Comparison of ENCODE assay signal across 13 cellular contexts in genomic region chr15:56950979-56951378, GRCh38. TPM values are rescaled to one million over a fixed set of nuclear protein-coding genes. Genes with fewer than 3 reads are reported as not detected.
DNase-seq lines count a peak whose midpoint lies in the region; ATAC-seq and TF ChIP-seq lines count a peak whose summit lies in the region.
"Had no signal": no experiment of that assay in that cellular context is flagged by ENCODE, and none has a peak within 500 bp of the region (broad histone marks: within the 10 kb centered on the region; RNA-seq: fewer than 3 reads in every experiment).

No MANE protein-coding gene starts in this region.

- H3K4me3 ChIP-seq in right atrium auricular region, result no peak overlapping the region
- H3K4me3 ChIP-seq: A549, GM23248 had no signal

- H3K4me1 ChIP-seq in right atrium auricular region, result peaks cover 0 to 11% of the 10 kb centered on the region in 2 donors

- H3K27ac ChIP-seq in right atrium auricular region, result no peak overlapping the region
- H3K27ac ChIP-seq: A549, GM23248 had no signal

- no peaks in the 10 kb centered on the region for H3K36me3 ChIP-seq in right atrium auricular region

- DNase-seq in CD1c-positive myeloid dendritic cell (ENCODE audit: extremely low spot score), result peak; percentile 8
- DNase-seq in DMS 273 (lab: John Stamatoyannopoulos, UW; ENCODE audit: unreplicated experiment), result no peak
- DNase-seq in HuH-7 (ENCODE audit: low spot score), result no peak
- no peak for DNase-seq in stimulated activated CD4-positive, alpha-beta T cell treated with anti-CD3 and anti-CD28 coated beads, Interleukin-2, amount 100 ng/mL, for 48 hours
- no peak for DNase-seq in right atrium auricular region (ENCODE audit: low spot score)
- DNase-seq: DND-41, GM23248, NCI-H187 treated with DMSO at 0.1 percent for 48 hours had no signal

- no peaks in the 10 kb centered on the region for H3K27me3 ChIP-seq in right atrium auricular region

- TF ChIP-seq CTCF in right atrium auricular region (IDR thresholded peaks at IDR 0.05), result no peak

- H3K9me3 ChIP-seq in right atrium auricular region, result peaks cover under 1 to 18% of the 10 kb centered on the region in 2 donors

- ATAC-seq in GM19023 (IDR thresholded peaks at IDR 0.05; ENCODE audit: unreplicated experiment) (peak; percentile 93), GM21619 (IDR thresholded peaks at IDR 0.05; ENCODE audit: unreplicated experiment) (peak; percentile 82), HG03135 (IDR thresholded peaks at IDR 0.05; ENCODE audit: unreplicated experiment) (peak; percentile 69)
- ATAC-seq: A549; activated naive CD4-positive, alpha-beta T cell treated with anti-CD3 and anti-CD28 coated beads, Interleukin-2, amount 50 U/mL, for 72 hours had no signal

RNA-seq across cellular contexts. Expression of gene TCF12, which starts 32.5 kb away (rescaled TPM):
- 10 to 100 TPM; 35.2 to 40.0 TPM for total RNA-seq in right atrium auricular region
